In the genomic region with DNA sequence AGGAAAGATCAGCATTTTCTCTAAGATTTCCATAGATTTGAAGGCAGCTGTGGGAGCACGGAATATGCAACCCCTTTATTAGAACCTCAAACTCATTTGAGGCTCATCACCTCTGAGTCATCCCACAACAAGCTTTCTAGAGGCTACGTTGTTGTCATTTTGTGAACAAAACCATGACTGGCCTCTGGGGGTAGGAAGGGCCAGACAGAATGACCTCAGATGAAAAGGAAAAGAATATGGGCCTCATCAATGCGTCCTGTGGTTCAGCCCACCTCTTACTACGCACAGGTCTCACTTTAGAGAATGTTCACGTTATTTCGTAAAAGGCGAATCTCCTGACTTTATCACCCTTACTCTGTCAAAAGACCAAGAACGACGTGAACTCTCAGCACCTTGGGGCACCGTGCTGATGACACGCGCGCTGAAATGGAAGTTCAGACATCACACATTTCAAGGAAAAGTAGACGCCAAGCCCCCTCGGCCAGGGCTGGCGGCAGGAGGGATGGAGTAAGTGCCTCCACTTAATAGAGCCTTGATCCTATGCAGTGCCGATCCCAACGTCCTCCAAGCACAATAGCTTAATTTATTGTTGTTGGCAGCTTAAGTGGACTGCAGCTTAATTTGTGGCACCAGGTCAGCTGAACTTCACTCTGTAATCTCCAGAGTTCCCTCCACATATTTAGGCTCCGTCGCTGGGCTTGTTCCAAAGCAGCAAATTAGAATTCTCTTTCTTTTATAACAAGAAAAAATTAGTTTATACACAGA, we compare ENCODE assay signal across 1 cellular context.
TF ChIP-seq lines count a peak whose summit lies in the region.

No MANE protein-coding gene starts in this region.

TF ChIP-seq in endothelial cell of umbilical vein, 7 proteins besides CTCF, POLR2A, EP300 and RAD21 (continued from another document):
- TF ChIP-seq EZH2 (IDR thresholded peaks at IDR 0.05; ENCODE audit: borderline replicate concordance, low read depth, low read length, severe bottlenecking) = no peak
- no peak for TF ChIP-seq GATA2 (IDR thresholded peaks at IDR 0.05; ENCODE audit: insufficient read depth, insufficient read length, low read depth, low read length)
- no peak for TF ChIP-seq MYC (IDR thresholded peaks at IDR 0.05; ENCODE audit: low read depth, low read length)
- TF ChIP-seq FOS (IDR thresholded peaks at IDR 0.05; ENCODE audit: borderline replicate concordance, insufficient read depth, low read length) = no peak
